ENCODE assay signal across 19 cellular contexts in genomic region chr9:107907261-107907660, GRCh38.
DNase-seq lines count a peak whose midpoint lies in the region; ATAC-seq and TF ChIP-seq lines count a peak whose summit lies in the region.
"Had no signal": no experiment of that assay in that cellular context is flagged by ENCODE, and none has a peak within 500 bp of the region (broad histone marks: within the 10 kb centered on the region; RNA-seq: fewer than 3 reads in every experiment).

No MANE protein-coding gene starts in this region.

- DNase-seq in Right ventricle myocardium inferior (ENCODE audit: missing footprints) (no peak), cardiac septum (ENCODE audit: low spot score) (no peak), left ventricle myocardium superior (no peak), upper lobe of right lung (no peak), COR-L47 (lab: John Stamatoyannopoulos, UW) (no peak), UCSD-AML1 (lab: John Stamatoyannopoulos, UW; ENCODE audit: unreplicated experiment) (no peak)
- DNase-seq: 8988T, AML-193, EL, MG63, NCI-H1105, NCI-H2081, NCI-H2171, NCI-H345, NCI-H524, NCI-H82 had no signal

- no peaks in the 10 kb centered on the region for H3K4me1 ChIP-seq in upper lobe of right lung
- H3K4me1 ChIP-seq: SJSA1 had no signal

- H3K9me3 ChIP-seq in upper lobe of right lung: no peaks in the 10 kb centered on the region
- H3K9me3 ChIP-seq: MG63 had no signal

- no peaks in the 10 kb centered on the region for H3K36me3 ChIP-seq in upper lobe of right lung
- H3K36me3 ChIP-seq: MG63, SJSA1 had no signal

- H3K27ac ChIP-seq in angular gyrus (ENCODE audit: low read depth, low read length) (peak overlapping the region; percentile 51), upper lobe of right lung (no peak overlapping the region)
- H3K27ac ChIP-seq: SJSA1 had no signal

- intact Hi-C loops in Right ventricle myocardium inferior (cut with DNase I) (no loop called here), cardiac septum (cut with DNase I) (no loop called here), left ventricle myocardium superior (cut with micrococcal nuclease) (no loop called here), upper lobe of right lung (cut with DNase I) (no loop called here)

- H3K4me3 ChIP-seq in upper lobe of right lung: no peak overlapping the region
- H3K4me3 ChIP-seq: MG63, SJSA1 had no signal

- TF ChIP-seq CTCF in upper lobe of right lung (IDR thresholded peaks at IDR 0.05): no peak

- H3K27me3 ChIP-seq in upper lobe of right lung: no peaks in the 10 kb centered on the region
- H3K27me3 ChIP-seq: MG63, SJSA1 had no signal

- ATAC-seq in Right ventricle myocardium inferior (peak; percentile 60), left ventricle myocardium superior (peak; percentile 32), upper lobe of right lung (peak; percentile 64)
- ATAC-seq: Panc1 had no signal
